14 cellular contexts compared by ENCODE assay signal in genomic region chr1:63669151-63669961, GRCh38.
"Had no signal": no experiment of that assay in that cellular context is flagged by ENCODE, and none has a peak within 500 bp of the region (broad histone marks: within the 10 kb centered on the region; RNA-seq: fewer than 3 reads in every experiment).

No MANE protein-coding gene starts in this region.

- H3K27ac ChIP-seq: cardiac muscle cell, VCaP had no signal

- ATAC-seq: stimulated activated memory B cell treated with anti-CD40 and anti-IgM and Interleukin-4, amounts not matched to agents 10 μg/mL and 1 μg/mL and 100 μg/mL, for 72 hours had no signal

- H3K27me3 ChIP-seq: cardiac muscle cell had no signal

- DNase-seq: activated CD4-positive, alpha-beta memory T cell treated with anti-CD3 and anti-CD28 coated beads for 36 hours; activated gamma-delta T cell treated with Interleukin-2 at 50 U/mL for 16 hours; activated naive CD8-positive, alpha-beta T cell treated with anti-CD3 and anti-CD28 coated beads for 36 hours; activated T-cell treated with anti-CD3 and anti-CD28 coated beads, Interleukin-2, amount 50 U/mL, for 48 hours; aorta; effector CD4-positive, alpha-beta T cell; immature natural killer cell; mesenchymal stem cell; T-helper 9 cell; trophoblast cell had no signal

- H3K9me3 Mint-ChIP-seq: stimulated activated memory B cell treated with anti-CD40 and anti-IgM and Interleukin-4, amounts not matched to agents 10 μg/mL and 1 μg/mL and 100 μg/mL, for 72 hours had no signal

- H3K4me3 Mint-ChIP-seq: activated CD4-positive, alpha-beta memory T cell treated with anti-CD3 and anti-CD28 coated beads for 36 hours; activated naive CD8-positive, alpha-beta T cell treated with anti-CD3 and anti-CD28 coated beads for 36 hours; immature natural killer cell; stimulated activated memory B cell treated with anti-CD40 and anti-IgM and Interleukin-4, amounts not matched to agents 10 μg/mL and 1 μg/mL and 100 μg/mL, for 72 hours had no signal

- H3K27me3 Mint-ChIP-seq: activated CD4-positive, alpha-beta memory T cell treated with anti-CD3 and anti-CD28 coated beads for 36 hours; activated naive CD8-positive, alpha-beta T cell treated with anti-CD3 and anti-CD28 coated beads for 36 hours; stimulated activated memory B cell treated with anti-CD40 and anti-IgM and Interleukin-4, amounts not matched to agents 10 μg/mL and 1 μg/mL and 100 μg/mL, for 72 hours had no signal

- H3K4me3 ChIP-seq: cardiac muscle cell, skin epidermis had no signal

- H3K4me1 Mint-ChIP-seq: activated naive CD8-positive, alpha-beta T cell treated with anti-CD3 and anti-CD28 coated beads for 36 hours; immature natural killer cell; stimulated activated memory B cell treated with anti-CD40 and anti-IgM and Interleukin-4, amounts not matched to agents 10 μg/mL and 1 μg/mL and 100 μg/mL, for 72 hours had no signal

- H3K27ac Mint-ChIP-seq: activated CD4-positive, alpha-beta memory T cell treated with anti-CD3 and anti-CD28 coated beads for 36 hours; activated naive CD8-positive, alpha-beta T cell treated with anti-CD3 and anti-CD28 coated beads for 36 hours; immature natural killer cell; stimulated activated memory B cell treated with anti-CD40 and anti-IgM and Interleukin-4, amounts not matched to agents 10 μg/mL and 1 μg/mL and 100 μg/mL, for 72 hours had no signal

- H3K36me3 ChIP-seq: cardiac muscle cell had no signal
